Comparison of ENCODE assay signal across 17 cellular contexts in genomic region chr16:3038256-3038655, GRCh38. TPM values are rescaled to one million over a fixed set of nuclear protein-coding genes. Genes with fewer than 3 reads are reported as not detected.
DNase-seq lines count a peak whose midpoint lies in the region; ATAC-seq, FAIRE-seq and TF ChIP-seq lines count a peak whose summit lies in the region.
"Had no signal": no experiment of that assay in that cellular context is flagged by ENCODE, and none has a peak within 500 bp of the region (broad histone marks: within the 10 kb centered on the region; RNA-seq: fewer than 3 reads in every experiment).

No MANE protein-coding gene starts in this region.

- intact Hi-C loops in left colon (cut with DNase I, micrococcal nuclease), result no loop called here

- DNase-seq in HT-29 (ENCODE audit: low spot score) (peak; percentile 56), left colon (peak; percentile 69 to 79), GM19239 (ENCODE audit: insufficient read length, low spot score) (no peak), GM20000 (ENCODE audit: low spot score) (no peak), GM19240 (ENCODE audit: insufficient read length, low spot score) (no peak)
- DNase-seq: activated naive CD8-positive, alpha-beta T cell treated with anti-CD3 and anti-CD28 coated beads, Interleukin-2, amount 50 U/mL, for 24 hours; NCI-H446 treated with DMSO at 0.1 percent for 48 hours; stimulated activated CD4-positive, alpha-beta T cell treated with anti-CD3 and anti-CD28 coated beads, Interleukin-2, amount 100 ng/mL, for 48 hours; uterus had no signal

- ATAC-seq in SK-N-SH treated with all-trans-retinoic acid at 6 μM for 48 hours (peak; percentile 14), left colon (peak; percentile 47), HG03045 (IDR thresholded peaks at IDR 0.05; ENCODE audit: unreplicated experiment) (no peak)
- ATAC-seq: activated naive CD8-positive, alpha-beta T cell treated with anti-CD3 and anti-CD28 coated beads, Interleukin-2, amount 50 U/mL, for 24 hours; stimulated activated effector memory CD8-positive, alpha-beta T cell treated with anti-CD3 and anti-CD28 coated beads, Interleukin-12 subunit alpha, Interleukin-12 subunit beta, amount 100 ng/mL, for 72 hours had no signal

- FAIRE-seq in GM19239 (lab: Jason Lieb, UNC), result no peak
- FAIRE-seq: colon had no signal

- H3K27ac ChIP-seq in C4-2B, result peak overlapping the region; percentile 3; the same call in 1 of the 2 replicates
- H3K27ac ChIP-seq: SJSA1, uterus, VCaP had no signal

- no peak for TF ChIP-seq CTCF in C4-2B (conservative IDR thresholded peaks at IDR 0.05)
- TF ChIP-seq CTCF in GM20000 (IDR thresholded peaks at IDR 0.05; ENCODE audit: extremely low read depth, missing control alignments), result no peak

TF ChIP-seq in SK-N-SH treated with all-trans-retinoic acid at 6 μM for 48 hours, 23 proteins besides CTCF, POLR2A, EP300 and RAD21:
- no peak for TF ChIP-seq CREB5 (CRISPR knock-in tag; IDR thresholded peaks at IDR 0.05; ENCODE audit: low read depth)
- TF ChIP-seq PATZ1 (CRISPR knock-in tag; IDR thresholded peaks at IDR 0.05; ENCODE audit: borderline replicate concordance), result no peak
- TF ChIP-seq PPARA (CRISPR knock-in tag; IDR thresholded peaks at IDR 0.05; ENCODE audit: borderline replicate concordance), result no peak
- no peak for TF ChIP-seq SNAI2 (CRISPR knock-in tag; IDR thresholded peaks at IDR 0.05)
- no peak for TF ChIP-seq TOX (CRISPR knock-in tag; IDR thresholded peaks at IDR 0.05; ENCODE audit: borderline replicate concordance)
- no peak for TF ChIP-seq ESRRG (CRISPR knock-in tag; IDR thresholded peaks at IDR 0.05)
- no peak for TF ChIP-seq ARNTL (CRISPR knock-in tag; IDR thresholded peaks at IDR 0.05; ENCODE audit: borderline replicate concordance, low read depth)
- TF ChIP-seq CSDC2 (CRISPR knock-in tag; IDR thresholded peaks at IDR 0.05), result no peak
- no peak for TF ChIP-seq POU6F1 (CRISPR knock-in tag; IDR thresholded peaks at IDR 0.05; ENCODE audit: borderline replicate concordance, low read depth)
- TF ChIP-seq OSR1 (CRISPR knock-in tag; IDR thresholded peaks at IDR 0.05), result no peak

RNA-seq across cellular contexts. Expression of gene BICDL2, which starts 1.5 kb away (rescaled TPM):
- total RNA-seq in HT-29 (2014; rRNA removed; shearing (Covaris generic)), result 40.5 and 50.1 TPM in 2 replicates
- total RNA-seq in left colon, result 100 to 1,000 TPM in 1 of 2 donors, 10 to 100 TPM in 1; 91.8 to 107 TPM
- total RNA-seq: M059J, SJSA1 had no signal

RNA-seq across cellular contexts. Expression of gene MMP25, which starts 8.1 kb away (rescaled TPM):
- 0.05 TPM in 1 of 2 replicates, not detected in the other for total RNA-seq in HT-29 (2014; rRNA removed; shearing (Covaris generic))
- 1 to 10 TPM in 1 of 2 donors, under 1 TPM in 1; 0.70 to 1.1 TPM for total RNA-seq in left colon

RNA-seq across cellular contexts. Expression of gene THOC6, which starts 14.4 kb away (rescaled TPM):
- 54.9 and 58.5 TPM in 2 replicates for total RNA-seq in HT-29 (2014; rRNA removed; shearing (Covaris generic))
- total RNA-seq in left colon, result 10 to 100 TPM; 18.8 to 19.3 TPM

RNA-seq across cellular contexts. Expression of gene HCFC1R1, which starts 14.5 kb away (rescaled TPM):
- 32.0 and 39.4 TPM in 2 replicates for total RNA-seq in HT-29 (2014; rRNA removed; shearing (Covaris generic))
- 10 to 100 TPM; 26.6 to 31.4 TPM for total RNA-seq in left colon

RNA-seq across cellular contexts. Expression of gene TNFRSF12A, which starts 18.1 kb away (rescaled TPM):
- 709 and 783 TPM in 2 replicates for total RNA-seq in HT-29 (2014; rRNA removed; shearing (Covaris generic))
- total RNA-seq in left colon, result 10 to 100 TPM; 10.5 to 19.3 TPM

Comparison
In these comparisons a context has a peak if more than half of its experiments do, and no peak if none do; other contexts are left out.
1. DNase-seq: peak in HT-29 (single experiment) and left colon (2 of 2); none in GM19239 (single experiment), GM20000 (single experiment) and GM19240 (single experiment).